In the genomic region with DNA sequence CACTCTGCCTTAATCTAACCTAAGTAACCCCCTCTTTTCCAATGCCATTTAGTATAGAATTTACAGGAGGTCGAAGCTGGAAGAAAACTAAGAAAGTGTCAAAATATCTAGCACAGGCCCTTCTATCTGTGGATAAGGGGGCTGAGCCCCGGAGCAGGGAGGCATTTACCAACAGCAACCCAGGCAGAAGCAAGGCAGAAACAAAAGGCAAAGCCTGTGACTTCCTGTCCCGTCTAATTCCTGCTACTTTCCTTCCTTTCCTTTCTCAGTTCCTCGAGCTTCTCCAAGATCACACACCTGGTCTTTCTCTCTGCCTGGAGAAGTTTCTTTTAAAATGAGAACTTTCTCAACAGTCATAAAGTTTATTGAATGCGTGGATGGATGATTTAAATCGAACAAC, we compare ENCODE assay signal across 19 cellular contexts.
A peak's percentile ranks its signal among the peaks of the same experiment; 100 is the strongest.
DNase-seq lines count a peak whose midpoint lies in the region; ATAC-seq and TF ChIP-seq lines count a peak whose summit lies in the region.
"Had no signal": no experiment of that assay in that cellular context is flagged by ENCODE, and none has a peak within 500 bp of the region (broad histone marks: within the 10 kb centered on the region; RNA-seq: fewer than 3 reads in every experiment).

No MANE protein-coding gene starts in this region.

- TF ChIP-seq CTCF in GM23338 (conservative IDR thresholded peaks at IDR 0.05; ENCODE audit: low read depth in 2 of 2) (no peak), endothelial cell (IDR thresholded peaks at IDR 0.05; ENCODE audit: unreplicated experiment) (no peak), neural progenitor cell (IDR thresholded peaks at IDR 0.05) (no peak), mesothelial cell of epicardium (IDR thresholded peaks at IDR 0.05; ENCODE audit: unreplicated experiment) (no peak)

- H3K4me3 ChIP-seq in GM23338 (no peak overlapping the region), neural progenitor cell (no peak overlapping the region)
- H3K4me3 ChIP-seq: BLaER1, GM12878 had no signal

- H3K9me2 ChIP-seq in GM23338 (ENCODE audit: insufficient read depth) = no peaks in the 10 kb centered on the region; the same call in 1 of the 2 replicates

- H3K27ac Mint-ChIP-seq in GM23338 (no peak overlapping the region; the same call in 1 of the 2 replicates), endothelial cell (ENCODE audit: unreplicated experiment) (peak overlapping the region; percentile 86), neural progenitor cell (no peak overlapping the region), mesothelial cell of epicardium (no peak overlapping the region)
- H3K27ac Mint-ChIP-seq: B cell; CD4-positive, CD25-positive, alpha-beta regulatory T cell; CD8-positive, alpha-beta T cell; H9 had no signal

- H3K4me2 ChIP-seq in GM23338 = no peak overlapping the region
- H3K4me2 ChIP-seq in neural progenitor cell = peak overlapping the region; percentile 37
- H3K4me2 ChIP-seq: BLaER1 had no signal

- H3K4me1 ChIP-seq in GM23338 (ENCODE audit: insufficient read depth) = no peaks in the 10 kb centered on the region
- H3K4me1 ChIP-seq in neural progenitor cell = peaks cover 9% of the 10 kb centered on the region
- H3K4me1 ChIP-seq: BLaER1, Caco-2 had no signal

- no peaks in the 10 kb centered on the region for H3F3A ChIP-seq in GM23338 (replicated peaks; ENCODE audit: low read depth)
- peaks cover 3% of the 10 kb centered on the region for H3F3A ChIP-seq in neural progenitor cell (ENCODE audit: low read depth)

- H3K4me1 Mint-ChIP-seq in GM23338 (peaks cover 7% of the 10 kb centered on the region), endothelial cell (ENCODE audit: unreplicated experiment) (peaks cover 16% of the 10 kb centered on the region), neural progenitor cell (no peaks in the 10 kb centered on the region), mesothelial cell of epicardium (no peaks in the 10 kb centered on the region)
- H3K4me1 Mint-ChIP-seq: B cell; CD4-positive, CD25-positive, alpha-beta regulatory T cell had no signal

- H3K27me3 Mint-ChIP-seq in GM23338 (ENCODE audit: insufficient read depth, low read depth, poor library complexity) (peaks cover 2% of the 10 kb centered on the region), endothelial cell (ENCODE audit: unreplicated experiment) (no peaks in the 10 kb centered on the region), neural progenitor cell (ENCODE audit: insufficient read depth, low read depth) (peaks cover 47% of the 10 kb centered on the region), mesothelial cell of epicardium (ENCODE audit: low read depth) (peaks cover 46% of the 10 kb centered on the region)
- H3K27me3 Mint-ChIP-seq: CD4-positive, CD25-positive, alpha-beta regulatory T cell had no signal

- no peaks in the 10 kb centered on the region for H3K79me2 ChIP-seq in GM23338 (replicated peaks; ENCODE audit: insufficient read depth)
- H3K79me2 ChIP-seq in neural progenitor cell (ENCODE audit: low read depth) = no peaks in the 10 kb centered on the region

- H3K36me3 Mint-ChIP-seq in GM23338 (ENCODE audit: low read depth) (no peaks in the 10 kb centered on the region), endothelial cell (ENCODE audit: low read depth, unreplicated experiment) (peaks cover 3% of the 10 kb centered on the region), neural progenitor cell (no peaks in the 10 kb centered on the region), mesothelial cell of epicardium (no peaks in the 10 kb centered on the region)
- H3K36me3 Mint-ChIP-seq: CD4-positive, CD25-positive, alpha-beta regulatory T cell; CD8-positive, alpha-beta T cell had no signal

- H3K9me3 Mint-ChIP-seq in GM23338 (no peaks in the 10 kb centered on the region; the same call in 2 of the 3 replicates), endothelial cell (ENCODE audit: unreplicated experiment) (no peaks in the 10 kb centered on the region), neural progenitor cell (peaks cover 13% of the 10 kb centered on the region), mesothelial cell of epicardium (peaks cover 12% of the 10 kb centered on the region)
- H3K9me3 Mint-ChIP-seq: CD8-positive, alpha-beta T cell; H9 had no signal

- H3K27ac ChIP-seq in GM23338 (ENCODE audit: low read depth) (no peak overlapping the region), neural progenitor cell (no peak overlapping the region)
- H3K27ac ChIP-seq: BLaER1, C4-2B had no signal

- H3K4me3 Mint-ChIP-seq in GM23338 (no peak overlapping the region), endothelial cell (ENCODE audit: unreplicated experiment) (no peak overlapping the region), neural progenitor cell (no peak overlapping the region), mesothelial cell of epicardium (no peak overlapping the region)
- H3K4me3 Mint-ChIP-seq: B cell; CD4-positive, CD25-positive, alpha-beta regulatory T cell; CD8-positive, alpha-beta T cell; H9 had no signal

- H2AFZ ChIP-seq in GM23338 = no peak overlapping the region
- H2AFZ ChIP-seq in neural progenitor cell (replicated peaks) = peak overlapping the region; percentile 7

- ATAC-seq in GM23338 = peak; percentile 66
- ATAC-seq: CD8-positive, alpha-beta T cell had no signal

- H3K27me3 ChIP-seq in GM23338 (ENCODE audit: insufficient read depth) (peaks cover 15% of the 10 kb centered on the region), neural progenitor cell (peaks cover 70% of the 10 kb centered on the region)
- H3K27me3 ChIP-seq: BLaER1 had no signal

- H3K9ac ChIP-seq in neural progenitor cell = no peak overlapping the region
- H3K9ac ChIP-seq: BLaER1 had no signal

- H4K20me1 ChIP-seq in GM23338 (replicated peaks; ENCODE audit: insufficient read depth) (no peaks in the 10 kb centered on the region), neural progenitor cell (ENCODE audit: low read depth) (no peaks in the 10 kb centered on the region)
- H4K20me1 ChIP-seq: BLaER1 had no signal

- no peaks in the 10 kb centered on the region for H3K36me3 ChIP-seq in GM23338 (ENCODE audit: insufficient read depth)
- H3K36me3 ChIP-seq in neural progenitor cell = no peaks in the 10 kb centered on the region
- H3K36me3 ChIP-seq: BLaER1 had no signal

- DNase-seq in GM23338 (ENCODE audit: low spot score) (peak; percentile 53), NCI-H69 (lab: John Stamatoyannopoulos, UW) (peak; percentile 34), endothelial cell (ENCODE audit: low spot score) (no peak), neural progenitor cell (ENCODE audit: low spot score) (peak; percentile 51), DMS 273 (lab: John Stamatoyannopoulos, UW; ENCODE audit: unreplicated experiment) (no peak), NCI-H1092 treated with DMSO at 0.1 percent for 48 hours (lab: John Stamatoyannopoulos, UW) (no peak), mesothelial cell of epicardium (ENCODE audit: low spot score in 2 of 2, unreplicated experiment in 2 of 2) (no peak)
- DNase-seq: CD4-positive, CD25-positive, alpha-beta regulatory T cell; CD8-positive, alpha-beta T cell; DMS 273 treated with DMSO at 0.1 percent for 48 hours; DMS79; EL; GDM1; H9 had no signal

- H3K9me3 ChIP-seq in neural progenitor cell (ENCODE audit: low read depth) = no peaks in the 10 kb centered on the region
- H3K9me3 ChIP-seq: BLaER1, Caco-2 had no signal

TF ChIP-seq in GM23338, 12 proteins besides CTCF, POLR2A, EP300 and RAD21 (continues in another document):
- TF ChIP-seq ZNF114 (CRISPR knock-in tag; IDR thresholded peaks at IDR 0.05) = no peak
- TF ChIP-seq, protein P1, sequence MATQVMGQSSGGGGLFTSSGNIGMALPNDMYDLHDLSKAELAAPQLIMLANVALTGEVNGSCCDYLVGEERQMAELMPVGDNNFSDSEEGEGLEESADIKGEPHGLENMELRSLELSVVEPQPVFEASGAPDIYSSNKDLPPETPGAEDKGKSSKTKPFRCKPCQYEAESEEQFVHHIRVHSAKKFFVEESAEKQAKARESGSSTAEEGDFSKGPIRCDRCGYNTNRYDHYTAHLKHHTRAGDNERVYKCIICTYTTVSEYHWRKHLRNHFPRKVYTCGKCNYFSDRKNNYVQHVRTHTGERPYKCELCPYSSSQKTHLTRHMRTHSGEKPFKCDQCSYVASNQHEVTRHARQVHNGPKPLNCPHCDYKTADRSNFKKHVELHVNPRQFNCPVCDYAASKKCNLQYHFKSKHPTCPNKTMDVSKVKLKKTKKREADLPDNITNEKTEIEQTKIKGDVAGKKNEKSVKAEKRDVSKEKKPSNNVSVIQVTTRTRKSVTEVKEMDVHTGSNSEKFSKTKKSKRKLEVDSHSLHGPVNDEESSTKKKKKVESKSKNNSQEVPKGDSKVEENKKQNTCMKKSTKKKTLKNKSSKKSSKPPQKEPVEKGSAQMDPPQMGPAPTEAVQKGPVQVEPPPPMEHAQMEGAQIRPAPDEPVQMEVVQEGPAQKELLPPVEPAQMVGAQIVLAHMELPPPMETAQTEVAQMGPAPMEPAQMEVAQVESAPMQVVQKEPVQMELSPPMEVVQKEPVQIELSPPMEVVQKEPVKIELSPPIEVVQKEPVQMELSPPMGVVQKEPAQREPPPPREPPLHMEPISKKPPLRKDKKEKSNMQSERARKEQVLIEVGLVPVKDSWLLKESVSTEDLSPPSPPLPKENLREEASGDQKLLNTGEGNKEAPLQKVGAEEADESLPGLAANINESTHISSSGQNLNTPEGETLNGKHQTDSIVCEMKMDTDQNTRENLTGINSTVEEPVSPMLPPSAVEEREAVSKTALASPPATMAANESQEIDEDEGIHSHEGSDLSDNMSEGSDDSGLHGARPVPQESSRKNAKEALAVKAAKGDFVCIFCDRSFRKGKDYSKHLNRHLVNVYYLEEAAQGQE (IDR thresholded peaks at IDR 0.05; ENCODE audit: unreplicated experiment) = no peak
- no peak for TF ChIP-seq JUNB (IDR thresholded peaks at IDR 0.05; ENCODE audit: unreplicated experiment)
- TF ChIP-seq EZH2 (IDR thresholded peaks at IDR 0.05; ENCODE audit: low read depth, unreplicated experiment) = no peak
- TF ChIP-seq ZNF331 (CRISPR knock-in tag; IDR thresholded peaks at IDR 0.05; ENCODE audit: low read depth) = no peak
- TF ChIP-seq, protein P2, sequence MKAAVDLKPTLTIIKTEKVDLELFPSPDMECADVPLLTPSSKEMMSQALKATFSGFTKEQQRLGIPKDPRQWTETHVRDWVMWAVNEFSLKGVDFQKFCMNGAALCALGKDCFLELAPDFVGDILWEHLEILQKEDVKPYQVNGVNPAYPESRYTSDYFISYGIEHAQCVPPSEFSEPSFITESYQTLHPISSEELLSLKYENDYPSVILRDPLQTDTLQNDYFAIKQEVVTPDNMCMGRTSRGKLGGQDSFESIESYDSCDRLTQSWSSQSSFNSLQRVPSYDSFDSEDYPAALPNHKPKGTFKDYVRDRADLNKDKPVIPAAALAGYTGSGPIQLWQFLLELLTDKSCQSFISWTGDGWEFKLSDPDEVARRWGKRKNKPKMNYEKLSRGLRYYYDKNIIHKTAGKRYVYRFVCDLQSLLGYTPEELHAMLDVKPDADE (IDR thresholded peaks at IDR 0.05) = no peak
- no peak for TF ChIP-seq STAT1 (IDR thresholded peaks at IDR 0.05; ENCODE audit: unreplicated experiment)

Comparison
In these comparisons a context has a peak if more than half of its experiments do, and no peak if none do; other contexts are left out.
1. DNase-seq: peak in GM23338 (single experiment), NCI-H69 (single experiment) and neural progenitor cell (single experiment); none in endothelial cell (single experiment), DMS 273 (single experiment), NCI-H1092 treated with DMSO at 0.1 percent for 48 hours (single experiment) and mesothelial cell of epicardium (0 of 2).